1 cellular context compared by ENCODE assay signal in the genomic region with DNA sequence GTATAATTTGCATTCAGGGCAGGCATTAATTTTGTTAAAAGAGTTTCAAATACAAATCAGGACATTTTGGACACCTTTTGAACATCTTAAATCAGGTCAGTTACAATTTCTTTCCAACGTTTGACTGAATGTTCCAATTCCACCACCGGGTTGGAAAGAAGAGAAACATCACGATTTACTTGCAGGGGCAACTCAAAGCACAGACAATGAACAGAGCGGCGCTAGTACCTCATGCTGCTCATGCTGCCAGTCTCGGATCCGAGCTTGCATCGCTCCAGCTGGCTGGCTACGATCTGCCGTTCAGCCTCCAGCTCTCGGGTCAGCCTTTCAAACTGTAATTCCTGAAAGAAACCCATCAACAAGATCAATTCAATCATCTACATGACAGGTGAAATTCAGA.
TF ChIP-seq lines count a peak whose summit lies in the region.

No MANE protein-coding gene starts in this region.

TF ChIP-seq in GM23338, 12 proteins besides CTCF, POLR2A, EP300 and RAD21 (continued from another document):
- TF ChIP-seq, protein P1, sequence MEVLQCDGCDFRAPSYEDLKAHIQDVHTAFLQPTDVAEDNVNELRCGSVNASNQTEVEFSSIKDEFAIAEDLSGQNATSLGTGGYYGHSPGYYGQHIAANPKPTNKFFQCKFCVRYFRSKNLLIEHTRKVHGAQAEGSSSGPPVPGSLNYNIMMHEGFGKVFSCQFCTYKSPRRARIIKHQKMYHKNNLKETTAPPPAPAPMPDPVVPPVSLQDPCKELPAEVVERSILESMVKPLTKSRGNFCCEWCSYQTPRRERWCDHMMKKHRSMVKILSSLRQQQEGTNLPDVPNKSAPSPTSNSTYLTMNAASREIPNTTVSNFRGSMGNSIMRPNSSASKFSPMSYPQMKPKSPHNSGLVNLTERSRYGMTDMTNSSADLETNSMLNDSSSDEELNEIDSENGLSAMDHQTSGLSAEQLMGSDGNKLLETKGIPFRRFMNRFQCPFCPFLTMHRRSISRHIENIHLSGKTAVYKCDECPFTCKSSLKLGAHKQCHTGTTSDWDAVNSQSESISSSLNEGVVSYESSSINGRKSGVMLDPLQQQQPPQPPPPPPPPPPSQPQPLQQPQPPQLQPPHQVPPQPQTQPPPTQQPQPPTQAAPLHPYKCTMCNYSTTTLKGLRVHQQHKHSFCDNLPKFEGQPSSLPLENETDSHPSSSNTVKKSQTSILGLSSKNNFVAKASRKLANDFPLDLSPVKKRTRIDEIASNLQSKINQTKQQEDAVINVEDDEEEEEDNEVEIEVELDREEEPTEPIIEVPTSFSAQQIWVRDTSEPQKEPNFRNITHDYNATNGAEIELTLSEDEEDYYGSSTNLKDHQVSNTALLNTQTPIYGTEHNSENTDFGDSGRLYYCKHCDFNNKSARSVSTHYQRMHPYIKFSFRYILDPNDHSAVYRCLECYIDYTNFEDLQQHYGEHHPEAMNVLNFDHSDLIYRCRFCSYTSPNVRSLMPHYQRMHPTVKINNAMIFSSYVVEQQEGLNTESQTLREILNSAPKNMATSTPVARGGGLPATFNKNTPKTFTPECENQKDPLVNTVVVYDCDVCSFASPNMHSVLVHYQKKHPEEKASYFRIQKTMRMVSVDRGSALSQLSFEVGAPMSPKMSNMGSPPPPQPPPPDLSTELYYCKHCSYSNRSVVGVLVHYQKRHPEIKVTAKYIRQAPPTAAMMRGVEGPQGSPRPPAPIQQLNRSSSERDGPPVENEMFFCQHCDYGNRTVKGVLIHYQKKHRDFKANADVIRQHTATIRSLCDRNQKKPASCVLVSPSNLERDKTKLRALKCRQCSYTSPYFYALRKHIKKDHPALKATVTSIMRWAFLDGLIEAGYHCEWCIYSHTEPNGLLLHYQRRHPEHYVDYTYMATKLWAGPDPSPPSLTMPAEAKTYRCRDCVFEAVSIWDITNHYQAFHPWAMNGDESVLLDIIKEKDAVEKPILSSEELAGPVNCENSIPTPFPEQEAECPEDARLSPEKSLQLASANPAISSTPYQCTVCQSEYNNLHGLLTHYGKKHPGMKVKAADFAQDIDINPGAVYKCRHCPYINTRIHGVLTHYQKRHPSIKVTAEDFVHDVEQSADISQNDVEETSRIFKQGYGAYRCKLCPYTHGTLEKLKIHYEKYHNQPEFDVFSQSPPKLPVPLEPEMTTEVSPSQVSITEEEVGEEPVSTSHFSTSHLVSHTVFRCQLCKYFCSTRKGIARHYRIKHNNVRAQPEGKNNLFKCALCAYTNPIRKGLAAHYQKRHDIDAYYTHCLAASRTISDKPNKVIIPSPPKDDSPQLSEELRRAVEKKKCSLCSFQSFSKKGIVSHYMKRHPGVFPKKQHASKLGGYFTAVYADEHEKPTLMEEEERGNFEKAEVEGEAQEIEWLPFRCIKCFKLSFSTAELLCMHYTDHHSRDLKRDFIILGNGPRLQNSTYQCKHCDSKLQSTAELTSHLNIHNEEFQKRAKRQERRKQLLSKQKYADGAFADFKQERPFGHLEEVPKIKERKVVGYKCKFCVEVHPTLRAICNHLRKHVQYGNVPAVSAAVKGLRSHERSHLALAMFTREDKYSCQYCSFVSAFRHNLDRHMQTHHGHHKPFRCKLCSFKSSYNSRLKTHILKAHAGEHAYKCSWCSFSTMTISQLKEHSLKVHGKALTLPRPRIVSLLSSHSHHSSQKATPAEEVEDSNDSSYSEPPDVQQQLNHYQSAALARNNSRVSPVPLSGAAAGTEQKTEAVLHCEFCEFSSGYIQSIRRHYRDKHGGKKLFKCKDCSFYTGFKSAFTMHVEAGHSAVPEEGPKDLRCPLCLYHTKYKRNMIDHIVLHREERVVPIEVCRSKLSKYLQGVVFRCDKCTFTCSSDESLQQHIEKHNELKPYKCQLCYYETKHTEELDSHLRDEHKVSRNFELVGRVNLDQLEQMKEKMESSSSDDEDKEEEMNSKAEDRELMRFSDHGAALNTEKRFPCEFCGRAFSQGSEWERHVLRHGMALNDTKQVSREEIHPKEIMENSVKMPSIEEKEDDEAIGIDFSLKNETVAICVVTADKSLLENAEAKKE (CRISPR knock-in tag; IDR thresholded peaks at IDR 0.05): no peak
- no peak for TF ChIP-seq POLR2AphosphoS5 (IDR thresholded peaks at IDR 0.05; ENCODE audit: low read depth)
